9 cellular contexts compared by ENCODE assay signal in the genomic region with DNA sequence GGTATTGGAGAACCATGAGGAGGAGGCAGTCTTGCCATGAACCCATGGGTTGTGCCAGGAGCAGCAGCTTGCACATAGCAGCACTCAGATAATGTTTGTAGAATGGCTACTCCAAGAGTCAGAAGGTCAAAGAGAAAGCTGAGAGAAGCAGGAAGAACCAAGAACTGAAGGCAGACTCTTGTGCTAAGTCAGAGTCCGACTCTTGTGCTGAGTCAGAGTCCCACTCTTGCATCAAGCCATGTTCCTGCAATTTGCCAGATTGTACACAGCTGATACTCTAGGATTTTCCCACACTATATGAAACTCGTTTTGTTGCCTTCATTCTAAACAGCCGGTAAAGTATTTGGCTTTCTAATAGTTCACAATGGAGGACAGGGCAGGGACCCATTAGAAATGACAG. TPM values are rescaled to one million over a fixed set of nuclear protein-coding genes. Genes with fewer than 3 reads are reported as not detected.
DNase-seq lines count a peak whose midpoint lies in the region; ATAC-seq, FAIRE-seq and TF ChIP-seq lines count a peak whose summit lies in the region.
"Had no signal": no experiment of that assay in that cellular context is flagged by ENCODE, and none has a peak within 500 bp of the region (broad histone marks: within the 10 kb centered on the region; RNA-seq: fewer than 3 reads in every experiment).

No MANE protein-coding gene starts in this region.

- H3K36me3 ChIP-seq in GM12878 (ENCODE audit: control insufficient read depth in 2 of 2, insufficient read depth in 2 of 2, low read length in 1 of 2): no peaks in the 10 kb centered on the region
- no peaks in the 10 kb centered on the region for H3K36me3 ChIP-seq in right lobe of liver

- H3K27ac ChIP-seq in GM12878 (ENCODE audit: control insufficient read depth, insufficient read depth) (0 out of 2 replicates have a peak overlapping the region, but pooled peaks have one; percentile 3), right lobe of liver (no peak overlapping the region)

- no TSS peak for BruUV-seq in GM12878 (replicated peaks; lab: Mats Ljungman, UMichigan)

- SMC1A ChIA-PET in GM12878 (lab: Charles Lee; ENCODE audit: uncharacterized antibody, unreplicated experiment): interaction anchor here (4.1 kb wide), 1 partner anchor 26 kb away, joined by 11 read pairs; a partner anchor contains a TSS

- H3K27me3 ChIP-seq in GM12878 (replicated peaks in 1 of 2; ENCODE audit: control insufficient read depth in 2 of 2, insufficient read depth in 2 of 2, low read length in 1 of 2) (no peaks in the 10 kb centered on the region), right lobe of liver (no peaks in the 10 kb centered on the region)

- H3K4me1 ChIP-seq in GM12878 (ENCODE audit: control insufficient read depth, insufficient read depth, low read length) (peaks cover 34% of the 10 kb centered on the region), right lobe of liver (no peaks in the 10 kb centered on the region)

- no peaks in the 10 kb centered on the region; the same call in 1 of the 2 replicates for H4K20me1 ChIP-seq in GM12878 (ENCODE audit: control insufficient read depth, insufficient read depth)

- in situ Hi-C loops in GM12878 (cut with MboI): no loop called here

- POLR2A ChIA-PET in GM12878 (lab: Charles Lee): interaction anchor here (0.6 kb wide), 1 partner anchor 52 kb away, joined by 4 read pairs; no protein-coding TSS in a partner anchor

- WGBS in GM12878 (ENCODE audit: insufficient coverage, insufficient replicate concordance, low lambda C conversion rate, missing lambda C conversion rate): 35% methylated on average over 3 of the region's 3 CpGs
- WGBS in right lobe of liver (ENCODE audit: insufficient coverage, low coverage, low lambda C conversion rate, missing lambda C conversion rate): 48% methylated on average over 3 of the region's 3 CpGs

- TF ChIP-seq RAD21 in GM12878 (IDR thresholded peaks at IDR 0.05; ENCODE audit: insufficient read depth, low read depth, low read length): no peak

- no peak overlapping the region for H3K4me2 ChIP-seq in GM12878 (ENCODE audit: control insufficient read depth, insufficient read depth)

- RAD21 ChIA-PET in GM12878 (lab: Charles Lee; ENCODE audit: unreplicated experiment): interaction anchor here (0.9 kb wide), 1 partner anchor 22 kb away, joined by 3 read pairs; no protein-coding TSS in a partner anchor

- peak; percentile 39 for ATAC-seq in HG03045 (IDR thresholded peaks at IDR 0.05; ENCODE audit: unreplicated experiment)
- peak; percentile 47 for ATAC-seq in GM12878
- peak; percentile 29 to 63 (median 44) for ATAC-seq in right lobe of liver
- ATAC-seq in HG02759 (IDR thresholded peaks at IDR 0.05; ENCODE audit: unreplicated experiment): no peak

- TF ChIP-seq CTCF in AG09309 (IDR thresholded peaks at IDR 0.05; ENCODE audit: control insufficient read depth, insufficient read depth, low read depth, low read length, missing control alignments) (no peak), GM12878 (IDR thresholded peaks at IDR 0.05 in 2 of 3, conservative IDR thresholded peaks at IDR 0.05 in 1 of 3; ENCODE audit: control insufficient read depth in 2 of 3, extremely low read depth in 1 of 3, insufficient read depth in 1 of 3, low read depth in 3 of 3, low read length in 3 of 3) (no peak), right lobe of liver (IDR thresholded peaks at IDR 0.05) (no peak)

- FAIRE-seq in GM12878 (lab: Jason Lieb, UNC): peak; percentile 79

- no peaks in the 10 kb centered on the region for H3K79me2 ChIP-seq in GM12878 (ENCODE audit: control insufficient read depth, insufficient read depth, low read length)

- H2AFZ ChIP-seq in GM12878 (ENCODE audit: control insufficient read depth, low read depth, low read length): no peak overlapping the region; the same call in 1 of the 2 replicates

- TF ChIP-seq EP300 in GM12878 (IDR thresholded peaks at IDR 0.05; ENCODE audit: borderline replicate concordance in 1 of 2, control insufficient read depth in 1 of 2, low read depth in 2 of 2, low read length in 2 of 2): no peak

- no peak overlapping the region for H3K4me3 ChIP-seq in AG09309 (ENCODE audit: control insufficient read depth, low read depth, low read length)
- H3K4me3 ChIP-seq in GM12878: no peak overlapping the region
- H3K4me3 ChIP-seq in right lobe of liver: no peak overlapping the region

- intact Hi-C loops in GM12878 (cut with micrococcal nuclease; ENCODE audit: unreplicated experiment): no loop called here
- intact Hi-C loops in right lobe of liver (cut with DNase I): no loop called here

- no peak overlapping the region for H3K9ac ChIP-seq in GM12878 (ENCODE audit: control insufficient read depth, insufficient read depth, low read length)

- no peaks in the 10 kb centered on the region for H3K9me3 ChIP-seq in GM12878 (replicated peaks; ENCODE audit: control insufficient read depth, insufficient read depth, low read length)
- H3K9me3 ChIP-seq in right lobe of liver: no peaks in the 10 kb centered on the region

- CTCF ChIA-PET in GM12878 (lab: Yijun Ruan, JAX): interaction anchor here (1.0 to 5.9 kb wide), 2 partner anchors 22 to 187 kb away, joined by 3 to 41 read pairs; no protein-coding TSS in a partner anchor

- peak; percentile 48 for DNase-seq in AG09309 (ENCODE audit: low read depth)
- no peak for DNase-seq in GM12878 (ENCODE audit: low read depth, low spot score)
- DNase-seq in right lobe of liver: no peak
- no peak for DNase-seq in T-helper 9 cell
- no peak for DNase-seq in stimulated activated CD8-positive, alpha-beta memory T cell treated with anti-CD3 and anti-CD28 coated beads, Interleukin-4, amount 100 ng/mL, for 48 hours
- no peak for DNase-seq in NCI-H2171 (lab: John Stamatoyannopoulos, UW)
- DNase-seq: NCI-H1694 had no signal

- TF ChIP-seq POLR2A in GM12878 (IDR thresholded peaks at IDR 0.05; ENCODE audit: low read depth, low read length): no peak
- no peak for TF ChIP-seq POLR2A in right lobe of liver (IDR thresholded peaks at IDR 0.05)

TF ChIP-seq in GM12878, 131 proteins besides CTCF, POLR2A, EP300 and RAD21 (continues in another document):
- TF ChIP-seq, protein P1, sequence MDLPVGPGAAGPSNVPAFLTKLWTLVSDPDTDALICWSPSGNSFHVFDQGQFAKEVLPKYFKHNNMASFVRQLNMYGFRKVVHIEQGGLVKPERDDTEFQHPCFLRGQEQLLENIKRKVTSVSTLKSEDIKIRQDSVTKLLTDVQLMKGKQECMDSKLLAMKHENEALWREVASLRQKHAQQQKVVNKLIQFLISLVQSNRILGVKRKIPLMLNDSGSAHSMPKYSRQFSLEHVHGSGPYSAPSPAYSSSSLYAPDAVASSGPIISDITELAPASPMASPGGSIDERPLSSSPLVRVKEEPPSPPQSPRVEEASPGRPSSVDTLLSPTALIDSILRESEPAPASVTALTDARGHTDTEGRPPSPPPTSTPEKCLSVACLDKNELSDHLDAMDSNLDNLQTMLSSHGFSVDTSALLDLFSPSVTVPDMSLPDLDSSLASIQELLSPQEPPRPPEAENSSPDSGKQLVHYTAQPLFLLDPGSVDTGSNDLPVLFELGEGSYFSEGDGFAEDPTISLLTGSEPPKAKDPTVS (IDR thresholded peaks at IDR 0.05; ENCODE audit: low read depth, low read length): no peak
- TF ChIP-seq JUNB (IDR thresholded peaks at IDR 0.05) (0 out of 2 replicates have a peak, but pooled peaks have one; percentile 52), CHD2 (IDR thresholded peaks at IDR 0.05; ENCODE audit: borderline replicate concordance, low read depth, low read length) (no peak)

RNA-seq across cellular contexts. Expression of a gene that starts 26.2 kb away (rescaled TPM):
- total RNA-seq in GM12878 (2013; cell fraction: nucleolus; rRNA removed): 198 and 218 TPM in 2 replicates
- total RNA-seq in GM12878 (2014; rRNA removed) (412 and 440 TPM in 2 replicates), GM12878 (2014; rRNA removed; fragmentation: Illumina TruSeq; extraction: Trizol) (386 and 395 TPM in 2 replicates), GM12878 (2021) (307 and 347 TPM in 2 replicates), right lobe of liver (100 to 1,000 TPM; 198 to 459 (median 229) TPM)
- 185 TPM for polyA plus RNA-seq in GM12878 (2011; ENCODE audit: low read depth)
- polyA plus RNA-seq in GM12878 (2011; rRNA removed) (253 and 311 TPM in 2 replicates), GM12878 (2014; fragmentation: Illumina TruSeq; extraction: Trizol) (357 and 449 TPM in 2 replicates), GM12878 (2014; fragmentation: Nextera tagmentation; extraction: Ambion mirVana) (100 to 1,000 TPM; 145 to 294 TPM), GM12878 (2014; rRNA removed) (329 and 337 TPM in 2 replicates), GM12878 (2016; fragmentation: Nextera tagmentation; extraction: Ambion mirVana) (100 to 1,000 TPM; 440 to 455 TPM)
- 199 and 201 TPM in 2 replicates for polyA plus RNA-seq in GM12878 (2011; cell fraction: cytosol; rRNA removed)
- polyA plus RNA-seq in GM12878 (2011; cell fraction: nucleus; rRNA removed): 151 and 212 TPM in 2 replicates
- polyA plus RNA-seq in GM12878 (2012): 147 and 164 TPM in 2 replicates
- 326 and 330 TPM in 2 replicates for polyA minus RNA-seq in GM12878 (2011; rRNA and poly(A)+ RNA removed)
- polyA minus RNA-seq in GM12878 (2011; cell fraction: cytosol; rRNA and poly(A)+ RNA removed): 143 and 157 TPM in 2 replicates
- polyA minus RNA-seq in GM12878 (2011; cell fraction: nucleus; rRNA and poly(A)+ RNA removed): 87.9 and 144 TPM in 2 replicates

RNA-seq across cellular contexts. Expression of a gene that starts 58.4 kb away (rescaled TPM):
- 30.4 and 34.7 TPM in 2 replicates for total RNA-seq in GM12878 (2013; cell fraction: nucleolus; rRNA removed)
- total RNA-seq in GM12878 (2014; rRNA removed) (98.2 and 109 TPM in 2 replicates), GM12878 (2014; rRNA removed; fragmentation: Illumina TruSeq; extraction: Trizol) (110 and 128 TPM in 2 replicates), GM12878 (2021) (130 and 138 TPM in 2 replicates), right lobe of liver (10 to 100 TPM; 29.5 to 52.1 (median 39.4) TPM)
- polyA plus RNA-seq in GM12878 (2011; ENCODE audit: low read depth): 45.0 TPM
- polyA plus RNA-seq in GM12878 (2011; rRNA removed) (77.4 and 106 TPM in 2 replicates), GM12878 (2014; fragmentation: Illumina TruSeq; extraction: Trizol) (145 and 187 TPM in 2 replicates), GM12878 (2014; fragmentation: Nextera tagmentation; extraction: Ambion mirVana) (10 to 100 TPM; 29.8 to 44.9 TPM), GM12878 (2014; rRNA removed) (84.5 and 123 TPM in 2 replicates), GM12878 (2016; fragmentation: Nextera tagmentation; extraction: Ambion mirVana) (100 to 1,000 TPM; 106 to 111 TPM)
- polyA plus RNA-seq in GM12878 (2011; cell fraction: cytosol; rRNA removed): 38.1 and 39.0 TPM in 2 replicates
- 31.6 and 37.7 TPM in 2 replicates for polyA plus RNA-seq in GM12878 (2011; cell fraction: nucleus; rRNA removed)
- polyA plus RNA-seq in GM12878 (2012): 51.8 and 57.1 TPM in 2 replicates
- polyA minus RNA-seq in GM12878 (2011; rRNA and poly(A)+ RNA removed): 72.4 and 95.8 TPM in 2 replicates
- polyA minus RNA-seq in GM12878 (2011; cell fraction: cytosol; rRNA and poly(A)+ RNA removed): 24.5 and 33.8 TPM in 2 replicates
- 15.0 and 19.1 TPM in 2 replicates for polyA minus RNA-seq in GM12878 (2011; cell fraction: nucleus; rRNA and poly(A)+ RNA removed)
